In the genomic region with DNA sequence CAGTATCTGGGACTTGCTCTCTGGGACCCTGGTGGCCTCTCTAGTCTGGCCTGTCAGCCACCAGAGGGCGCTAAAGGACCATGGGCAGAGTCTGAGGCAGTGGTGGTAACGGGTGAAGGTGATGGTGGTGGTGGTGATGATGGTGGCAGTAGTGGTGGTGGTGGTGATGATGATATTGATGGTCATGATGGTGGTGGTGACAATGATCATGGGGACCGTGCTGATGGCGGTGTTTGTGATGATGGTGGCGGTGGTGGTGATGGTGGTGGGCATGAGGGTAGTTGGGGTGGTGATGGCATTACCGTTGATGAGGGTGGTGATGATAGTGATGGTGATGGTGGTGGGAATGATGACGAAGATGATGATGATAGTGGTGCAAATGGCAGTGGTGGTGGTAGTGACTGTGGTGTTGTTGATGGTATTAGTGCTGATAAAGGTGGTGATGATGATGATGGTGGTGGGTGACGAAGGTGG, we compare ENCODE assay signal across 8 cellular contexts.
DNase-seq lines count a peak whose midpoint lies in the region; ATAC-seq, FAIRE-seq and TF ChIP-seq lines count a peak whose summit lies in the region.

No MANE protein-coding gene starts in this region.

- peak; percentile 77 for TF ChIP-seq CTCF in D721Med (IDR thresholded peaks at IDR 0.05; ENCODE audit: insufficient read depth, missing control alignments)

- FAIRE-seq in D721Med (lab: Jason Lieb, UNC), result no peak

- DNase-seq in D721Med (ENCODE audit: insufficient read length, low spot score), result no peak
- DNase-seq in Kasumi-1 (lab: John Stamatoyannopoulos, UW), result peak; percentile 63 to 75
- peak; percentile 64 for DNase-seq in T-helper 22 cell (ENCODE audit: low read depth)
- peak; percentile 74 for DNase-seq in astrocyte of the hippocampus (ENCODE audit: low read depth, low spot score)
- peak; percentile 19 for DNase-seq in iPS DF 4.7 (ENCODE audit: extremely low read depth, low spot score)
- DNase-seq in stimulated activated CD4-positive, alpha-beta T cell treated with anti-CD3 and anti-CD28 coated beads, Interleukin-15, amount 100 ng/mL, for 48 hours (ENCODE audit: low read depth in 2 of 2), result peak; percentile 74 to 80

- ATAC-seq in GM21737 (IDR thresholded peaks at IDR 0.05; ENCODE audit: unreplicated experiment) (no peak), HG02610 (IDR thresholded peaks at IDR 0.05; ENCODE audit: unreplicated experiment) (no peak)
